Comparison of ENCODE assay signal across 9 cellular contexts in genomic region chrX:39158801-39159657, GRCh38.
DNase-seq lines count a peak whose midpoint lies in the region; FAIRE-seq and TF ChIP-seq lines count a peak whose summit lies in the region.
"Had no signal": no experiment of that assay in that cellular context is flagged by ENCODE, and none has a peak within 500 bp of the region (broad histone marks: within the 10 kb centered on the region; RNA-seq: fewer than 3 reads in every experiment).

No MANE protein-coding gene starts in this region.

- no peak overlapping the region for H3K4me3 Mint-ChIP-seq in CD8-positive, alpha-beta memory T cell
- no peak overlapping the region for H3K4me3 Mint-ChIP-seq in osteocyte (ENCODE audit: unreplicated experiment)

- no peaks in the 10 kb centered on the region for H3K9me3 Mint-ChIP-seq in CD8-positive, alpha-beta memory T cell
- H3K9me3 Mint-ChIP-seq in osteocyte (ENCODE audit: unreplicated experiment) = no peaks in the 10 kb centered on the region

- peaks cover 17 to 26% of the 10 kb centered on the region in 2 donors for H3K27me3 Mint-ChIP-seq in CD8-positive, alpha-beta memory T cell
- no peaks in the 10 kb centered on the region for H3K27me3 Mint-ChIP-seq in osteocyte (ENCODE audit: unreplicated experiment)

- no peak for DNase-seq in GM18507 (ENCODE audit: extremely low spot score, insufficient read length, low read depth)
- peak; percentile 49 for DNase-seq in KBM-7
- DNase-seq in RCC 7860 (ENCODE audit: low spot score) = peak; percentile 80
- peak; percentile 46 for DNase-seq in left kidney (ENCODE audit: low read depth, low spot score)
- DNase-seq in CD8-positive, alpha-beta memory T cell = no peak
- no peak for DNase-seq in GM10248 (ENCODE audit: extremely low spot score)
- DNase-seq in MG63 = no peak
- DNase-seq in osteocyte (ENCODE audit: extremely low spot score, unreplicated experiment) = no peak

- FAIRE-seq in GM18507 (lab: Jason Lieb, UNC) (peak; percentile 69), RCC 7860 (lab: Jason Lieb, UNC) (peak; percentile 96)
- FAIRE-seq: frontal cortex had no signal

- no peaks in the 10 kb centered on the region for H3K4me1 ChIP-seq in CD8-positive, alpha-beta memory T cell (ENCODE audit: insufficient read depth, low read length)

- H3K4me1 Mint-ChIP-seq in CD8-positive, alpha-beta memory T cell = peaks cover 2 to 4% (median 4%) of the 10 kb centered on the region in 3 donors
- H3K4me1 Mint-ChIP-seq in osteocyte (ENCODE audit: unreplicated experiment) = no peaks in the 10 kb centered on the region

- no peaks in the 10 kb centered on the region for H3K36me3 Mint-ChIP-seq in CD8-positive, alpha-beta memory T cell
- no peaks in the 10 kb centered on the region for H3K36me3 Mint-ChIP-seq in osteocyte (ENCODE audit: unreplicated experiment)

- in situ Hi-C loops in KBM-7 (cut with MboI; ENCODE audit: low pct_unique_long_range_greater_than_20kb, low sequenced_read_pairs) = no loop called here

- no peak overlapping the region for H3K4me3 ChIP-seq in CD8-positive, alpha-beta memory T cell (ENCODE audit: low read length)
- H3K4me3 ChIP-seq in MG63 = no peak overlapping the region

- POLR2A ChIA-PET in CD8-positive, alpha-beta memory T cell (lab: Charles Lee) = no interaction called here
- POLR2A ChIA-PET in GM10248 (lab: Yijun Ruan, JAX) = no interaction called here

- no peak for TF ChIP-seq CTCF in GM10248 (IDR thresholded peaks at IDR 0.05; ENCODE audit: control extremely low read depth, extremely low read depth, low read depth, missing control alignments)
- no peak for TF ChIP-seq CTCF in osteocyte (IDR thresholded peaks at IDR 0.05)

- H3K27ac Mint-ChIP-seq in CD8-positive, alpha-beta memory T cell = no peak overlapping the region
- no peak overlapping the region for H3K27ac Mint-ChIP-seq in osteocyte (ENCODE audit: unreplicated experiment)

- H3K27me3 ChIP-seq in CD8-positive, alpha-beta memory T cell (ENCODE audit: insufficient read depth, low read length, poor library complexity, severe bottlenecking) = no peaks in the 10 kb centered on the region
- no peaks in the 10 kb centered on the region for H3K27me3 ChIP-seq in MG63

- H3K27ac ChIP-seq in CD8-positive, alpha-beta memory T cell (ENCODE audit: low read depth, low read length) = no peak overlapping the region

- H3K36me3 ChIP-seq in CD8-positive, alpha-beta memory T cell (ENCODE audit: insufficient read depth, low read length) = no peaks in the 10 kb centered on the region
- no peaks in the 10 kb centered on the region for H3K36me3 ChIP-seq in MG63

- CTCF ChIA-PET in CD8-positive, alpha-beta memory T cell (lab: Charles Lee) = no interaction called here
- CTCF ChIA-PET in GM10248 (lab: Yijun Ruan, JAX) = interaction anchor here (1.0 to 2.1 kb wide), 6 partner anchors 8 to 494 kb away, joined by 3 to 9 read pairs (median 4); no protein-coding TSS in a partner anchor

- H3K9me3 ChIP-seq in CD8-positive, alpha-beta memory T cell (ENCODE audit: low read length) = no peaks in the 10 kb centered on the region
- H3K9me3 ChIP-seq in MG63 = no peaks in the 10 kb centered on the region

Comparison
In these comparisons a context has a peak if more than half of its experiments do, and no peak if none do; other contexts are left out.
1. DNase-seq: peak in KBM-7 (single experiment), RCC 7860 (single experiment) and left kidney (single experiment); none in GM18507 (single experiment), CD8-positive, alpha-beta memory T cell (0 of 5), GM10248 (single experiment), MG63 (single experiment) and osteocyte (single experiment).